ENCODE assay signal across 1 cellular context in genomic region chr22:17724678-17725464, GRCh38.
TF ChIP-seq lines count a peak whose summit lies in the region.

No MANE protein-coding gene starts in this region.

TF ChIP-seq in SK-N-SH treated with all-trans-retinoic acid at 6 μM for 48 hours, 23 proteins besides CTCF, POLR2A, EP300 and RAD21 (continued from another document):
- TF ChIP-seq TSHZ2 (CRISPR knock-in tag; IDR thresholded peaks at IDR 0.05) (no peak), BACH2 (CRISPR knock-in tag; IDR thresholded peaks at IDR 0.05; ENCODE audit: borderline replicate concordance) (no peak), RARB (CRISPR knock-in tag; IDR thresholded peaks at IDR 0.05) (no peak), ZFP30 (CRISPR knock-in tag; IDR thresholded peaks at IDR 0.05) (no peak)
